Comparison of ENCODE assay signal across 15 cellular contexts in genomic region chr18:69330345-69330744, GRCh38.
"Had no signal": no experiment of that assay in that cellular context is flagged by ENCODE, and none has a peak within 500 bp of the region (broad histone marks: within the 10 kb centered on the region; RNA-seq: fewer than 3 reads in every experiment).

No MANE protein-coding gene starts in this region.

- DNase-seq: activated CD4-positive, alpha-beta memory T cell treated with anti-CD3 and anti-CD28 coated beads, Interleukin-2, amount 10 ng/mL, durations not matched to agents 7 days and 5 days; activated CD4-positive, alpha-beta T cell treated with anti-CD3 and anti-CD28 coated beads for 36 hours; activated CD8-positive, alpha-beta memory T cell treated with anti-CD3 and anti-CD28 coated beads, Interleukin-2, amount 50 U/mL, for 4 hours; activated naive CD4-positive, alpha-beta T cell; activated naive CD8-positive, alpha-beta T cell treated with anti-CD3 and anti-CD28 coated beads, Interleukin-2, amount 10 ng/mL, durations not matched to agents 7 days and 5 days; central memory CD4-positive, alpha-beta T cell; colonic mucosa; esophagus squamous epithelium; hypothalamus; sigmoid colon; stimulated activated CD4-positive, alpha-beta T cell treated with anti-CD3 and anti-CD28 coated beads, Interleukin-1b, Interleukin-23, amount 100 ng/mL, for 48 hours; stimulated activated naive CD8-positive, alpha-beta T cell treated with anti-CD3 and anti-CD28 coated beads, Interleukin-15, amount 100 ng/mL, for 72 hours; upper lobe of right lung; WERI-Rb-1 had no signal

- H3K36me3 ChIP-seq: colonic mucosa, esophagus squamous epithelium, prostate gland, sigmoid colon, upper lobe of right lung, WERI-Rb-1 had no signal

- H3K27ac ChIP-seq: colonic mucosa, esophagus squamous epithelium, prostate gland, sigmoid colon, upper lobe of right lung, WERI-Rb-1 had no signal

- H3K4me1 ChIP-seq: colonic mucosa, esophagus squamous epithelium, prostate gland, sigmoid colon, upper lobe of right lung had no signal

- H3K27me3 ChIP-seq: colonic mucosa, esophagus squamous epithelium, sigmoid colon, upper lobe of right lung had no signal

- ATAC-seq: activated CD4-positive, alpha-beta T cell treated with anti-CD3 and anti-CD28 coated beads for 36 hours; stimulated activated naive CD8-positive, alpha-beta T cell treated with anti-CD3 and anti-CD28 coated beads, Interleukin-15, amount 100 ng/mL, for 72 hours; upper lobe of right lung had no signal

- H3K4me3 ChIP-seq: colonic mucosa, esophagus squamous epithelium, prostate gland, sigmoid colon, upper lobe of right lung had no signal

- H3K9me3 ChIP-seq: colonic mucosa, prostate gland, sigmoid colon, upper lobe of right lung had no signal
